In the genomic region with DNA sequence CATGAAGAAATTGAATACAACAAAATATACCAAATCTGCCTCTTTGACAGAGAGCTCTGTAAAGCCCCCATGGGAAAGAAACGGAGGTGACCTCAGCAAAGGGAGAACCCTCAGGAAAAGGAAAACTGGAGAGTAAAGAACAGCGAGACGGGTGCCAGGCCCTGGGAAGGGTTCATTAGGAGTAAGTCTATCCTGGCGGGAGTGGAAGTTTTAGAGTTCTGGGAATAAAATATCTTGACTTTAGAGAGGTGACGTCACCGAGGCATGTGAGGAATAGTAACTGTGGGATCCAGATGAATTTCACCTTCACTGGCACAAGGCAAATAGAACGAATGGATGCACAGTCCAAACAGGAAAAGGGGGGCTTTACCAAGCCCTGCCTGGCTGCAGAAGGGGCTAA, we compare ENCODE assay signal across 1 cellular context.
TF ChIP-seq lines count a peak whose summit lies in the region.

No MANE protein-coding gene starts in this region.

TF ChIP-seq in GM23338, 12 proteins besides CTCF, POLR2A, EP300 and RAD21 (continued from another document):
- TF ChIP-seq ETS1 (IDR thresholded peaks at IDR 0.05) (no peak), NANOG (IDR thresholded peaks at IDR 0.05; ENCODE audit: borderline replicate concordance) (no peak), STAT1 (IDR thresholded peaks at IDR 0.05; ENCODE audit: unreplicated experiment) (no peak), EZH2 (IDR thresholded peaks at IDR 0.05; ENCODE audit: low read depth, unreplicated experiment) (no peak), CREB1 (CRISPR knock-in tag; IDR thresholded peaks at IDR 0.05; ENCODE audit: low read depth) (no peak)
- TF ChIP-seq, protein P1, sequence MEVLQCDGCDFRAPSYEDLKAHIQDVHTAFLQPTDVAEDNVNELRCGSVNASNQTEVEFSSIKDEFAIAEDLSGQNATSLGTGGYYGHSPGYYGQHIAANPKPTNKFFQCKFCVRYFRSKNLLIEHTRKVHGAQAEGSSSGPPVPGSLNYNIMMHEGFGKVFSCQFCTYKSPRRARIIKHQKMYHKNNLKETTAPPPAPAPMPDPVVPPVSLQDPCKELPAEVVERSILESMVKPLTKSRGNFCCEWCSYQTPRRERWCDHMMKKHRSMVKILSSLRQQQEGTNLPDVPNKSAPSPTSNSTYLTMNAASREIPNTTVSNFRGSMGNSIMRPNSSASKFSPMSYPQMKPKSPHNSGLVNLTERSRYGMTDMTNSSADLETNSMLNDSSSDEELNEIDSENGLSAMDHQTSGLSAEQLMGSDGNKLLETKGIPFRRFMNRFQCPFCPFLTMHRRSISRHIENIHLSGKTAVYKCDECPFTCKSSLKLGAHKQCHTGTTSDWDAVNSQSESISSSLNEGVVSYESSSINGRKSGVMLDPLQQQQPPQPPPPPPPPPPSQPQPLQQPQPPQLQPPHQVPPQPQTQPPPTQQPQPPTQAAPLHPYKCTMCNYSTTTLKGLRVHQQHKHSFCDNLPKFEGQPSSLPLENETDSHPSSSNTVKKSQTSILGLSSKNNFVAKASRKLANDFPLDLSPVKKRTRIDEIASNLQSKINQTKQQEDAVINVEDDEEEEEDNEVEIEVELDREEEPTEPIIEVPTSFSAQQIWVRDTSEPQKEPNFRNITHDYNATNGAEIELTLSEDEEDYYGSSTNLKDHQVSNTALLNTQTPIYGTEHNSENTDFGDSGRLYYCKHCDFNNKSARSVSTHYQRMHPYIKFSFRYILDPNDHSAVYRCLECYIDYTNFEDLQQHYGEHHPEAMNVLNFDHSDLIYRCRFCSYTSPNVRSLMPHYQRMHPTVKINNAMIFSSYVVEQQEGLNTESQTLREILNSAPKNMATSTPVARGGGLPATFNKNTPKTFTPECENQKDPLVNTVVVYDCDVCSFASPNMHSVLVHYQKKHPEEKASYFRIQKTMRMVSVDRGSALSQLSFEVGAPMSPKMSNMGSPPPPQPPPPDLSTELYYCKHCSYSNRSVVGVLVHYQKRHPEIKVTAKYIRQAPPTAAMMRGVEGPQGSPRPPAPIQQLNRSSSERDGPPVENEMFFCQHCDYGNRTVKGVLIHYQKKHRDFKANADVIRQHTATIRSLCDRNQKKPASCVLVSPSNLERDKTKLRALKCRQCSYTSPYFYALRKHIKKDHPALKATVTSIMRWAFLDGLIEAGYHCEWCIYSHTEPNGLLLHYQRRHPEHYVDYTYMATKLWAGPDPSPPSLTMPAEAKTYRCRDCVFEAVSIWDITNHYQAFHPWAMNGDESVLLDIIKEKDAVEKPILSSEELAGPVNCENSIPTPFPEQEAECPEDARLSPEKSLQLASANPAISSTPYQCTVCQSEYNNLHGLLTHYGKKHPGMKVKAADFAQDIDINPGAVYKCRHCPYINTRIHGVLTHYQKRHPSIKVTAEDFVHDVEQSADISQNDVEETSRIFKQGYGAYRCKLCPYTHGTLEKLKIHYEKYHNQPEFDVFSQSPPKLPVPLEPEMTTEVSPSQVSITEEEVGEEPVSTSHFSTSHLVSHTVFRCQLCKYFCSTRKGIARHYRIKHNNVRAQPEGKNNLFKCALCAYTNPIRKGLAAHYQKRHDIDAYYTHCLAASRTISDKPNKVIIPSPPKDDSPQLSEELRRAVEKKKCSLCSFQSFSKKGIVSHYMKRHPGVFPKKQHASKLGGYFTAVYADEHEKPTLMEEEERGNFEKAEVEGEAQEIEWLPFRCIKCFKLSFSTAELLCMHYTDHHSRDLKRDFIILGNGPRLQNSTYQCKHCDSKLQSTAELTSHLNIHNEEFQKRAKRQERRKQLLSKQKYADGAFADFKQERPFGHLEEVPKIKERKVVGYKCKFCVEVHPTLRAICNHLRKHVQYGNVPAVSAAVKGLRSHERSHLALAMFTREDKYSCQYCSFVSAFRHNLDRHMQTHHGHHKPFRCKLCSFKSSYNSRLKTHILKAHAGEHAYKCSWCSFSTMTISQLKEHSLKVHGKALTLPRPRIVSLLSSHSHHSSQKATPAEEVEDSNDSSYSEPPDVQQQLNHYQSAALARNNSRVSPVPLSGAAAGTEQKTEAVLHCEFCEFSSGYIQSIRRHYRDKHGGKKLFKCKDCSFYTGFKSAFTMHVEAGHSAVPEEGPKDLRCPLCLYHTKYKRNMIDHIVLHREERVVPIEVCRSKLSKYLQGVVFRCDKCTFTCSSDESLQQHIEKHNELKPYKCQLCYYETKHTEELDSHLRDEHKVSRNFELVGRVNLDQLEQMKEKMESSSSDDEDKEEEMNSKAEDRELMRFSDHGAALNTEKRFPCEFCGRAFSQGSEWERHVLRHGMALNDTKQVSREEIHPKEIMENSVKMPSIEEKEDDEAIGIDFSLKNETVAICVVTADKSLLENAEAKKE (CRISPR knock-in tag; IDR thresholded peaks at IDR 0.05) = no peak
